9 cellular contexts compared by ENCODE assay signal in genomic region chr1:12344611-12345299, GRCh38.
A peak's percentile ranks its signal among the peaks of the same experiment; 100 is the strongest.
DNase-seq lines count a peak whose midpoint lies in the region; ATAC-seq and TF ChIP-seq lines count a peak whose summit lies in the region.
"Had no signal": no experiment of that assay in that cellular context is flagged by ENCODE, and none has a peak within 500 bp of the region (broad histone marks: within the 10 kb centered on the region; RNA-seq: fewer than 3 reads in every experiment).

No MANE protein-coding gene starts in this region.

- TF ChIP-seq CTCF in tibial nerve (IDR thresholded peaks at IDR 0.05), result no peak
- TF ChIP-seq CTCF in WTC11 (IDR thresholded peaks at IDR 0.05), result no peak

- TF ChIP-seq POLR2A in tibial nerve (IDR thresholded peaks at IDR 0.05), result no peak

- peaks cover 61% of the 10 kb centered on the region for H3K4me1 Mint-ChIP-seq in activated naive CD4-positive, alpha-beta T cell treated with anti-CD3 and anti-CD28 coated beads for 36 hours (ENCODE audit: low read depth)
- peaks cover 64% of the 10 kb centered on the region for H3K4me1 Mint-ChIP-seq in activated naive CD8-positive, alpha-beta T cell treated with anti-CD3 and anti-CD28 coated beads for 36 hours
- H3K4me1 Mint-ChIP-seq in WTC11, result peaks cover 18% of the 10 kb centered on the region

- TF ChIP-seq EP300 in tibial nerve (IDR thresholded peaks at IDR 0.05), result peak; percentile 46 to 67

- peak overlapping the region; percentile 82 for H3K27ac Mint-ChIP-seq in activated naive CD4-positive, alpha-beta T cell treated with anti-CD3 and anti-CD28 coated beads for 36 hours
- peak overlapping the region; percentile 97 for H3K27ac Mint-ChIP-seq in activated naive CD8-positive, alpha-beta T cell treated with anti-CD3 and anti-CD28 coated beads for 36 hours
- no peak overlapping the region for H3K27ac Mint-ChIP-seq in WTC11

- POLR2A ChIA-PET in WTC11 (lab: Charles Lee), result no interaction called here

- CTCF ChIA-PET in activated naive CD4-positive, alpha-beta T cell treated with anti-CD3 and anti-CD28 coated beads for 36 hours (lab: Charles Lee), result interaction anchor here (1.1 to 2.8 kb wide), 2 partner anchors 275 to 277 kb away, joined by 3 to 9 read pairs; no protein-coding TSS in a partner anchor
- CTCF ChIA-PET in WTC11 (lab: Charles Lee), result no interaction called here

- peaks cover 0 to 70% (median 46%) of the 10 kb centered on the region in 4 donors for H3K4me1 ChIP-seq in tibial nerve

- DNase-seq in activated naive CD4-positive, alpha-beta T cell treated with anti-CD3 and anti-CD28 coated beads for 36 hours, result peak; percentile 59
- no peak for DNase-seq in activated naive CD4-positive, alpha-beta T cell treated with Interleukin-2 at 50 U/mL for 16 hours
- DNase-seq in activated naive CD8-positive, alpha-beta T cell treated with anti-CD3 and anti-CD28 coated beads for 36 hours, result peak; percentile 22
- DNase-seq in medulla oblongata (ENCODE audit: extremely low spot score) (peak; percentile 81), tibial nerve (ENCODE audit: low spot score in 2 of 2) (peak in 1 of 2 donors; percentile 44), WTC11 (ENCODE audit: low spot score) (no peak), HuH-7.5 (ENCODE audit: low spot score) (no peak), NCI-H69 (lab: John Stamatoyannopoulos, UW) (no peak)
- DNase-seq: HCEC 1CT had no signal

- peak overlapping the region in 3 of 4 donors; percentile 4 to 29 (median 7) for H3K4me3 ChIP-seq in tibial nerve

- H3K36me3 Mint-ChIP-seq in activated naive CD4-positive, alpha-beta T cell treated with anti-CD3 and anti-CD28 coated beads for 36 hours (ENCODE audit: low read depth), result peaks cover 41% of the 10 kb centered on the region
- peaks cover 60% of the 10 kb centered on the region for H3K36me3 Mint-ChIP-seq in activated naive CD8-positive, alpha-beta T cell treated with anti-CD3 and anti-CD28 coated beads for 36 hours
- peaks cover 33% of the 10 kb centered on the region for H3K36me3 Mint-ChIP-seq in WTC11

- no peaks in the 10 kb centered on the region for H3K27me3 Mint-ChIP-seq in activated naive CD4-positive, alpha-beta T cell treated with anti-CD3 and anti-CD28 coated beads for 36 hours (ENCODE audit: low read depth)
- H3K27me3 Mint-ChIP-seq in activated naive CD8-positive, alpha-beta T cell treated with anti-CD3 and anti-CD28 coated beads for 36 hours, result no peaks in the 10 kb centered on the region
- no peaks in the 10 kb centered on the region for H3K27me3 Mint-ChIP-seq in WTC11 (ENCODE audit: low read depth)

- WGBS in tibial nerve, 2 donors, result 35 to 41% methylated on average over 9 of the region's 9 CpGs

- peaks cover 0 to 45% (median 10%) of the 10 kb centered on the region in 3 donors for H3K36me3 ChIP-seq in tibial nerve

- no peaks in the 10 kb centered on the region for H3K27me3 ChIP-seq in tibial nerve

- ATAC-seq in WTC11, result no peak

- H3K9me3 ChIP-seq in tibial nerve, result no peaks in the 10 kb centered on the region

- intact Hi-C loops in activated naive CD4-positive, alpha-beta T cell treated with anti-CD3 and anti-CD28 coated beads for 36 hours (cut with micrococcal nuclease), result loop anchor here (1.0 to 5.0 kb wide), 7 partner anchors 41 to 275 kb away; no protein-coding TSS in a partner anchor

- no peaks in the 10 kb centered on the region for H3K9me3 Mint-ChIP-seq in activated naive CD4-positive, alpha-beta T cell treated with anti-CD3 and anti-CD28 coated beads for 36 hours
- peaks cover 2% of the 10 kb centered on the region for H3K9me3 Mint-ChIP-seq in activated naive CD8-positive, alpha-beta T cell treated with anti-CD3 and anti-CD28 coated beads for 36 hours
- H3K9me3 Mint-ChIP-seq in WTC11, result no peaks in the 10 kb centered on the region

- H3K27ac ChIP-seq in tibial nerve, result peak overlapping the region; percentile 8 to 78 (median 43)

- peak overlapping the region; percentile 51 for H3K4me3 Mint-ChIP-seq in activated naive CD4-positive, alpha-beta T cell treated with anti-CD3 and anti-CD28 coated beads for 36 hours
- peak overlapping the region; percentile 66 for H3K4me3 Mint-ChIP-seq in activated naive CD8-positive, alpha-beta T cell treated with anti-CD3 and anti-CD28 coated beads for 36 hours
- no peak overlapping the region for H3K4me3 Mint-ChIP-seq in WTC11

TF ChIP-seq in WTC11, 78 proteins besides CTCF, POLR2A, EP300 and RAD21:
- TF ChIP-seq RORB (CRISPR knock-in tag; IDR thresholded peaks at IDR 0.05) (no peak), ZNF138 (CRISPR knock-in tag; conservative IDR thresholded peaks at IDR 0.05) (no peak), NR2C2 (CRISPR knock-in tag; IDR thresholded peaks at IDR 0.05) (no peak), SMAD4 (CRISPR knock-in tag; IDR thresholded peaks at IDR 0.05) (no peak), ZSCAN18 (CRISPR knock-in tag; IDR thresholded peaks at IDR 0.05) (no peak), FOXJ3 (CRISPR knock-in tag; IDR thresholded peaks at IDR 0.05; ENCODE audit: borderline replicate concordance) (no peak)

Comparison
In these comparisons a context has a peak if more than half of its experiments do, and no peak if none do; other contexts are left out.
1. DNase-seq: peak in activated naive CD4-positive, alpha-beta T cell treated with anti-CD3 and anti-CD28 coated beads for 36 hours (single experiment), activated naive CD8-positive, alpha-beta T cell treated with anti-CD3 and anti-CD28 coated beads for 36 hours (single experiment) and medulla oblongata (single experiment); none in activated naive CD4-positive, alpha-beta T cell treated with Interleukin-2 at 50 U/mL for 16 hours (single experiment), WTC11 (single experiment), HuH-7.5 (single experiment) and NCI-H69 (single experiment).